Comparison of ENCODE assay signal across 18 cellular contexts in genomic region chr12:43357141-43357540, GRCh38.
"Had no signal": no experiment of that assay in that cellular context is flagged by ENCODE, and none has a peak within 500 bp of the region (broad histone marks: within the 10 kb centered on the region; RNA-seq: fewer than 3 reads in every experiment).

No MANE protein-coding gene starts in this region.

- DNase-seq: colonic mucosa; dermis blood vessel endothelial cell; erythroblast; gastrocnemius medialis; heart right ventricle; hypothalamus; islet precursor cell; mammary epithelial cell; naive thymus-derived CD4-positive, alpha-beta T cell; nephron progenitor cell; posterior cingulate gyrus; stimulated activated CD4-positive, alpha-beta T cell treated with anti-CD3 and anti-CD28 coated beads, Interleukin-12 subunit alpha, Interleukin-12 subunit beta, amount 100 ng/mL, for 4 hours; stimulated activated naive CD4-positive, alpha-beta T cell; stomach; substantia nigra; transverse colon had no signal

- H3K9me3 ChIP-seq: colonic mucosa, gastrocnemius medialis, heart right ventricle, stomach, thoracic aorta, transverse colon had no signal

- H3K4me1 ChIP-seq: colonic mucosa, gastrocnemius medialis, heart right ventricle, stomach, transverse colon had no signal

- H3K4me3 ChIP-seq: colonic mucosa, gastrocnemius medialis, heart right ventricle, skin epidermis, stomach, thoracic aorta, transverse colon had no signal

- H3K27ac ChIP-seq: colonic mucosa, gastrocnemius medialis, heart right ventricle, skin epidermis, stomach, thoracic aorta, transverse colon had no signal

- H3K27me3 ChIP-seq: colonic mucosa, gastrocnemius medialis, stomach, transverse colon had no signal

- H3K36me3 ChIP-seq: colonic mucosa, gastrocnemius medialis, heart right ventricle, stomach, thoracic aorta, transverse colon had no signal
